In genomic region chr12:99027491-99027890, GRCh38 we compare ENCODE assay signal across 16 cellular contexts.
DNase-seq lines count a peak whose midpoint lies in the region; ATAC-seq and TF ChIP-seq lines count a peak whose summit lies in the region.
"Had no signal": no experiment of that assay in that cellular context is flagged by ENCODE, and none has a peak within 500 bp of the region (broad histone marks: within the 10 kb centered on the region; RNA-seq: fewer than 3 reads in every experiment).

No MANE protein-coding gene starts in this region.

- no peaks in the 10 kb centered on the region for H3K27me3 Mint-ChIP-seq in MCF 10A (ENCODE audit: insufficient read depth, unreplicated experiment)

- TF ChIP-seq CTCF in MCF 10A (IDR thresholded peaks at IDR 0.05; ENCODE audit: unreplicated experiment) (no peak), breast epithelium (IDR thresholded peaks at IDR 0.05) (no peak), sigmoid colon (IDR thresholded peaks at IDR 0.05) (no peak)

- H3K36me3 ChIP-seq in breast epithelium: no peaks in the 10 kb centered on the region
- H3K36me3 ChIP-seq in sigmoid colon: no peaks in the 10 kb centered on the region

- H3K9me3 Mint-ChIP-seq in MCF 10A (ENCODE audit: unreplicated experiment): peaks cover 5% of the 10 kb centered on the region

- POLR2A ChIA-PET in MCF 10A (lab: Yijun Ruan, JAX): interaction anchor here (0.5 to 0.6 kb wide), 2 partner anchors 383 to 518 kb away, joined by 3 read pairs; no protein-coding TSS in a partner anchor

- intact Hi-C loops in MCF 10A (cut with micrococcal nuclease): no loop called here
- intact Hi-C loops in breast epithelium (cut with DNase I; ENCODE audit: low total_unique reads): no loop called here
- intact Hi-C loops in sigmoid colon (cut with DNase I): no loop called here

- peaks cover 6% of the 10 kb centered on the region for H3K4me1 Mint-ChIP-seq in MCF 10A (ENCODE audit: insufficient read depth, unreplicated experiment)

- H3K4me3 ChIP-seq in breast epithelium: no peak overlapping the region
- H3K4me3 ChIP-seq in sigmoid colon: no peak overlapping the region

- CTCF ChIA-PET in MCF 10A (lab: Yijun Ruan, JAX): interaction anchor here (0.7 to 3.2 kb wide), 5 partner anchors 11 to 328 kb away, joined by 3 to 16 read pairs (median 4); no protein-coding TSS in a partner anchor

- no peak overlapping the region for H3K4me3 Mint-ChIP-seq in MCF 10A (ENCODE audit: unreplicated experiment)

- H3K9me3 ChIP-seq in breast epithelium: no peaks in the 10 kb centered on the region
- no peaks in the 10 kb centered on the region for H3K9me3 ChIP-seq in sigmoid colon

- 68 to 71% methylated on average over 2 of the region's 2 CpGs for WGBS in sigmoid colon, 2 donors

- H3K27ac Mint-ChIP-seq in MCF 10A (ENCODE audit: low read depth, unreplicated experiment): peak overlapping the region; percentile 57

- peak; percentile 87 for DNase-seq in MCF 10A (ENCODE audit: unreplicated experiment)
- no peak for DNase-seq in breast epithelium (ENCODE audit: low spot score in 2 of 2)
- peak; percentile 60 for DNase-seq in NOMO-1 treated with DMSO at 0.1 percent for 48 hours (lab: John Stamatoyannopoulos, UW; ENCODE audit: unreplicated experiment)
- peak; percentile 77 for DNase-seq in epithelial cell of prostate (ENCODE audit: low read depth, low spot score)
- DNase-seq in NCI-H1436 treated with DMSO at 0.1 percent for 48 hours (lab: John Stamatoyannopoulos, UW): no peak
- DNase-seq in sigmoid colon: no peak
- no peak for DNase-seq in dermis blood vessel endothelial cell
- DNase-seq: DMS53; NCI-H2107; NCI-H345; NCI-H69; NK-92 treated with Interleukin-12 subunit alpha and Interleukin-12 subunit beta, amount 100 ng/mL, for 24 hours; SHP77 had no signal

- TF ChIP-seq POLR2A in breast epithelium (IDR thresholded peaks at IDR 0.05) (no peak), sigmoid colon (IDR thresholded peaks at IDR 0.05) (no peak)

- H3K4me1 ChIP-seq in breast epithelium (no peaks in the 10 kb centered on the region), sigmoid colon (peaks cover 0 to 11% (median 0%) of the 10 kb centered on the region in 4 donors)

- no peak for TF ChIP-seq EP300 in sigmoid colon (IDR thresholded peaks at IDR 0.05)

- no peak for ATAC-seq in GM18502 (IDR thresholded peaks at IDR 0.05; ENCODE audit: poor library complexity, unreplicated experiment)
- ATAC-seq: Panc1 had no signal

- BruUV-seq in MCF 10A (replicated peaks; lab: Mats Ljungman, UMichigan): no TSS peak

- peaks cover 6% of the 10 kb centered on the region for H3K36me3 Mint-ChIP-seq in MCF 10A (ENCODE audit: insufficient read depth, unreplicated experiment)

- H3K27ac ChIP-seq in breast epithelium: no peak overlapping the region
- no peak overlapping the region for H3K27ac ChIP-seq in epithelial cell of prostate
- H3K27ac ChIP-seq in sigmoid colon: no peak overlapping the region
- H3K27ac ChIP-seq: C4-2B had no signal

- H3K27me3 ChIP-seq in breast epithelium (no peaks in the 10 kb centered on the region), sigmoid colon (no peaks in the 10 kb centered on the region)

Comparison
In these comparisons a context has a peak if more than half of its experiments do, and no peak if none do; other contexts are left out.
1. DNase-seq: peak in MCF 10A (single experiment), NOMO-1 treated with DMSO at 0.1 percent for 48 hours (single experiment) and epithelial cell of prostate (single experiment); none in breast epithelium (0 of 2), NCI-H1436 treated with DMSO at 0.1 percent for 48 hours (single experiment), sigmoid colon (single experiment) and dermis blood vessel endothelial cell (single experiment).